Comparison of ENCODE assay signal across 8 cellular contexts in the genomic region with DNA sequence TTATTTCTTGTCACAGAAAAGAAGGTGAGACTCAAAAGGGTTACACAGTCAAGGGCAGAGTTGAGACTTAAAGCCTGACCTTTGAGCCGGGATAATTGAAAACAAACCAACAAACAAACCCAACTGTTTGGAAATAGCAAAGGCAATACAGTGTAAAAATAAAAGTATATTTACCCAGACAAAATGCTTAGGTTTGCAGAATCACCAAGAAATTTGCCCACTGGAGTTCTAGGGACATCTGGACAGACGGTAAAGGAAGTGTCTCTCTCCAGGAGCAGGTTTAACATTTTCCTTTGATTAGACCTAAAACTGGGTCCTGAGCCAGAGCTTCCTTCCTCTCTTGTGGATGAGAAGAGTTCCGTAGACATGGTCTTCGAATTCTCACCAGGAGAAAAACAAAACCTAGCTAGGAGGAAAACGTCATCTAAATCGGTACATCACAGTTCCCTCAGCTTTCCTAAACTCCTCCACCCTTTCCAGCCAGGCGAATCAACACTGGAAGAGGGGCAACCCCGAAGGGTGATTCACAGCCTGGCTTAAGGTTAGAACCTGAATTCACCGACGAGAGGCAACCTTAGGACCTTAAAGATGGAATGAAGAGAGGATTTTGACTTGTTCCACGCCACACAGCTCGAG. TPM values are rescaled to one million over a fixed set of nuclear protein-coding genes. Genes with fewer than 3 reads are reported as not detected.
A peak's percentile ranks its signal among the peaks of the same experiment; 100 is the strongest.
DNase-seq lines count a peak whose midpoint lies in the region; ATAC-seq and TF ChIP-seq lines count a peak whose summit lies in the region.

No MANE protein-coding gene starts in this region.

- POLR2A ChIA-PET in AG04450 (lab: Yijun Ruan, JAX), result interaction anchor here (1.3 kb wide), 1 partner anchor 22 kb away, joined by 14 read pairs; a partner anchor contains a TSS

- no peaks in the 10 kb centered on the region for H3K9me3 ChIP-seq in AG04450 (ENCODE audit: control insufficient read depth, insufficient read depth, low read length)
- no peaks in the 10 kb centered on the region for H3K9me3 ChIP-seq in HUES64 (ENCODE audit: insufficient read depth, low read depth, low read length)
- no peaks in the 10 kb centered on the region for H3K9me3 ChIP-seq in mucosa of rectum (ENCODE audit: control insufficient read depth in 2 of 2, low read length in 2 of 2)

- in situ Hi-C loops in brain microvascular endothelial cell (cut with HindIII; ENCODE audit: low pct_ligation_motif_present, low sequenced_read_pairs), result no loop called here

- H3K9ac ChIP-seq in HUES64 (ENCODE audit: low read depth, low read length), result peak overlapping the region; percentile 85
- peak overlapping the region; percentile 5 to 38 for H3K9ac ChIP-seq in mucosa of rectum (ENCODE audit: low read depth in 1 of 2, low read length in 2 of 2)

- H3K4me3 ChIP-seq in AG04450 (ENCODE audit: low read depth, low read length), result peak overlapping the region; percentile 87
- H3K4me3 ChIP-seq in HUES64 (ENCODE audit: low read length), result peak overlapping the region; percentile 84
- H3K4me3 ChIP-seq in brain microvascular endothelial cell (ENCODE audit: low read depth, low read length), result peak overlapping the region; percentile 85
- peak overlapping the region; percentile 82 to 94 for H3K4me3 ChIP-seq in mucosa of rectum (ENCODE audit: low read length in 2 of 2)

- peaks cover 18% of the 10 kb centered on the region for H3K36me3 ChIP-seq in HUES64 (ENCODE audit: insufficient read depth, low read length)
- H3K36me3 ChIP-seq in brain microvascular endothelial cell (replicated peaks), result no peaks in the 10 kb centered on the region
- H3K36me3 ChIP-seq in mucosa of rectum (ENCODE audit: control insufficient read depth in 2 of 2, insufficient read depth in 2 of 2, low read length in 2 of 2), result no peaks in the 10 kb centered on the region

- H3K4me1 ChIP-seq in HUES64 (ENCODE audit: insufficient read depth, low read length) (0 out of 2 replicates have a peak, but pooled peaks cover 3% of the 10 kb centered on the region), mucosa of rectum (ENCODE audit: control insufficient read depth in 2 of 2, insufficient read depth in 2 of 2, low read length in 2 of 2) (peaks cover 14% of the 10 kb centered on the region in 2 donors)

- CTCF ChIA-PET in AG04450 (lab: Charles Lee), result interaction anchor here (2.7 kb wide), 1 partner anchor 22 kb away, joined by 29 read pairs; a partner anchor contains a TSS

- H3K27me3 ChIP-seq in AG04450 (ENCODE audit: control insufficient read depth, insufficient read depth, low read length) (no peaks in the 10 kb centered on the region), HUES64 (ENCODE audit: insufficient read depth, low read length) (no peaks in the 10 kb centered on the region), brain microvascular endothelial cell (replicated peaks) (no peaks in the 10 kb centered on the region), mucosa of rectum (ENCODE audit: control insufficient read depth in 2 of 2, insufficient read depth in 2 of 2, low read length in 2 of 2) (no peaks in the 10 kb centered on the region)

- WGBS in HUES64, result 15% methylated on average over 11 of the region's 12 CpGs

- TF ChIP-seq CTCF in AG04450 (IDR thresholded peaks at IDR 0.05; ENCODE audit: low read depth, low read length), result no peak
- no peak for TF ChIP-seq CTCF in brain microvascular endothelial cell (IDR thresholded peaks at IDR 0.05; ENCODE audit: low read depth, low read length, missing control alignments)

- ATAC-seq in activated CD4-positive, CD25-positive, alpha-beta regulatory T cell treated with anti-CD3 and anti-CD28 coated beads, Interleukin-2, amount 50 U/mL, for 24 hours, result no peak

- no peak for DNase-seq in AG04450 (ENCODE audit: low read depth, low spot score)
- DNase-seq in brain microvascular endothelial cell, result no peak
- DNase-seq in NCI-H774 (lab: John Stamatoyannopoulos, UW), result no peak
- DNase-seq in NCI-H510A (lab: John Stamatoyannopoulos, UW), result no peak
- no peak for DNase-seq in substantia nigra (lab: John Stamatoyannopoulos, UW)

- H3K27ac ChIP-seq in AG04450 (ENCODE audit: low read depth, low read length) (peak overlapping the region; percentile 52), HUES64 (ENCODE audit: low read depth, low read length) (peak overlapping the region; percentile 75), brain microvascular endothelial cell (no peak overlapping the region), mucosa of rectum (ENCODE audit: low read depth in 2 of 2, low read length in 2 of 2) (no peak overlapping the region), substantia nigra (ENCODE audit: low read depth, low read length, poor library complexity, severe bottlenecking) (no peak overlapping the region)

RNA-seq across cellular contexts. Expression of a gene that starts 0.7 kb away (rescaled TPM):
- polyA plus RNA-seq in AG04450 (2011; rRNA removed), result 3.2 and 4.8 TPM in 2 replicates
- polyA minus RNA-seq in AG04450 (2011; rRNA and poly(A)+ RNA removed), result 1.9 and 2.6 TPM in 2 replicates
- 19.5 TPM for polyA plus RNA-seq in HUES64 (2013, experiment 1 of 2)
- 22.8 TPM for polyA plus RNA-seq in HUES64 (2013, experiment 2 of 2)

RNA-seq across cellular contexts. Expression of a gene that starts 7.1 kb away (rescaled TPM):
- 35.6 and 35.9 TPM in 2 replicates for polyA plus RNA-seq in AG04450 (2011; rRNA removed)
- 48.7 and 51.9 TPM in 2 replicates for polyA minus RNA-seq in AG04450 (2011; rRNA and poly(A)+ RNA removed)
- polyA plus RNA-seq in HUES64 (2013, experiment 1 of 2), result 37.5 TPM
- polyA plus RNA-seq in HUES64 (2013, experiment 2 of 2), result 38.6 TPM

RNA-seq across cellular contexts. Expression of a gene that starts 21.6 kb away (rescaled TPM):
- 28.3 and 32.7 TPM in 2 replicates for polyA plus RNA-seq in AG04450 (2011; rRNA removed)
- polyA minus RNA-seq in AG04450 (2011; rRNA and poly(A)+ RNA removed), result 51.6 and 52.8 TPM in 2 replicates
- 44.0 TPM for polyA plus RNA-seq in HUES64 (2013, experiment 1 of 2)
- 48.5 TPM for polyA plus RNA-seq in HUES64 (2013, experiment 2 of 2)

RNA-seq across cellular contexts. Expression of a gene that starts 56.5 kb away (rescaled TPM):
- polyA plus RNA-seq in AG04450 (2011; rRNA removed), result 0.11 TPM in 1 of 2 replicates, not detected in the other
- not detected in 2 replicates for polyA minus RNA-seq in AG04450 (2011; rRNA and poly(A)+ RNA removed)
- 0.80 TPM for polyA plus RNA-seq in HUES64 (2013, experiment 1 of 2)
- 0.70 TPM for polyA plus RNA-seq in HUES64 (2013, experiment 2 of 2)

Comparison
In these comparisons a context has a peak if more than half of its experiments do, and no peak if none do; other contexts are left out.
1. H3K27ac ChIP-seq: peak in AG04450 (single experiment) and HUES64 (single experiment); none in brain microvascular endothelial cell (single experiment), mucosa of rectum (0 of 2) and substantia nigra (single experiment).
2. Peak in every context shown above with its lines, with median percentiles within 50 percentile points of each other: H3K4me3 ChIP-seq.